Comparison of ENCODE assay signal across 20 cellular contexts in genomic region chr3:191382661-191383060, GRCh38. TPM values are rescaled to one million over a fixed set of nuclear protein-coding genes. Genes with fewer than 3 reads are reported as not detected.
DNase-seq lines count a peak whose midpoint lies in the region; ATAC-seq and TF ChIP-seq lines count a peak whose summit lies in the region.
"Had no signal": no experiment of that assay in that cellular context is flagged by ENCODE, and none has a peak within 500 bp of the region (broad histone marks: within the 10 kb centered on the region; RNA-seq: fewer than 3 reads in every experiment).

No MANE protein-coding gene starts in this region.

- H3K9ac ChIP-seq in HUES64 (ENCODE audit: low read depth, low read length) = no peak overlapping the region
- no peak overlapping the region for H3K9ac ChIP-seq in endodermal cell (ENCODE audit: extremely low read depth, low read length, poor library complexity, severe bottlenecking)
- H3K9ac ChIP-seq: parathyroid adenoma had no signal

- no peak for TF ChIP-seq CTCF in endodermal cell (conservative IDR thresholded peaks at IDR 0.05)

- WGBS in HUES64 = 61% methylated on average over 1 of the region's 1 CpG
- 75 to 92% methylated on average over 1 of the region's 1 CpG for WGBS in endodermal cell (ENCODE audit: insufficient coverage in 1 of 2, insufficient read length in 1 of 2), 2 experiments

- ATAC-seq in GM18511 (IDR thresholded peaks at IDR 0.05; ENCODE audit: unreplicated experiment) (peak; percentile 54), GM21825 (IDR thresholded peaks at IDR 0.05; ENCODE audit: unreplicated experiment) (peak; percentile 69)
- no peak for ATAC-seq in activated T-cell treated with anti-CD3 and anti-CD28 coated beads, Interleukin-2, amount 50 U/mL, for 4 hours
- ATAC-seq: activated naive CD8-positive, alpha-beta T cell treated with anti-CD3 and anti-CD28 coated beads, Interleukin-2, amount 50 U/mL, for 24 hours had no signal

- H3K4me1 ChIP-seq in HUES64 (ENCODE audit: insufficient read depth, low read length) (peaks cover 20% of the 10 kb centered on the region), endodermal cell (ENCODE audit: control insufficient read depth, insufficient read depth, low read length) (peaks cover 7% of the 10 kb centered on the region)
- H3K4me1 ChIP-seq: parathyroid adenoma had no signal

- H3K9me3 Mint-ChIP-seq in endodermal cell = no peaks in the 10 kb centered on the region
- H3K9me3 Mint-ChIP-seq in activated T-cell treated with anti-CD3 and anti-CD28 coated beads, Interleukin-2, amount 50 U/mL, for 24 hours = no peaks in the 10 kb centered on the region
- H3K9me3 Mint-ChIP-seq in activated T-cell treated with anti-CD3 and anti-CD28 coated beads, Interleukin-2, amount 50 U/mL, for 4 hours = no peaks in the 10 kb centered on the region
- H3K9me3 Mint-ChIP-seq: activated CD4-positive, alpha-beta T cell treated with anti-CD3 and anti-CD28 coated beads, Interleukin-2, amount 10 ng/mL, durations not matched to agents 7 days and 5 days; activated naive CD8-positive, alpha-beta T cell treated with anti-CD3 and anti-CD28 coated beads, Interleukin-2, amount 50 U/mL, for 24 hours; immature natural killer cell had no signal

- no peaks in the 10 kb centered on the region for H3K27me3 Mint-ChIP-seq in endodermal cell (ENCODE audit: insufficient read depth)
- no peaks in the 10 kb centered on the region for H3K27me3 Mint-ChIP-seq in activated T-cell treated with anti-CD3 and anti-CD28 coated beads, Interleukin-2, amount 50 U/mL, for 24 hours
- no peaks in the 10 kb centered on the region for H3K27me3 Mint-ChIP-seq in activated T-cell treated with anti-CD3 and anti-CD28 coated beads, Interleukin-2, amount 50 U/mL, for 4 hours (ENCODE audit: low read depth)
- H3K27me3 Mint-ChIP-seq: activated CD4-positive, alpha-beta T cell treated with anti-CD3 and anti-CD28 coated beads, Interleukin-2, amount 10 ng/mL, durations not matched to agents 7 days and 5 days; activated naive CD8-positive, alpha-beta T cell treated with anti-CD3 and anti-CD28 coated beads, Interleukin-2, amount 50 U/mL, for 24 hours had no signal

- no peak overlapping the region for H3K4me3 Mint-ChIP-seq in endodermal cell
- no peak overlapping the region for H3K4me3 Mint-ChIP-seq in activated T-cell treated with anti-CD3 and anti-CD28 coated beads, Interleukin-2, amount 50 U/mL, for 24 hours
- no peak overlapping the region for H3K4me3 Mint-ChIP-seq in activated T-cell treated with anti-CD3 and anti-CD28 coated beads, Interleukin-2, amount 50 U/mL, for 4 hours
- H3K4me3 Mint-ChIP-seq: activated CD4-positive, alpha-beta T cell treated with anti-CD3 and anti-CD28 coated beads, Interleukin-2, amount 10 ng/mL, durations not matched to agents 7 days and 5 days; activated naive CD8-positive, alpha-beta T cell treated with anti-CD3 and anti-CD28 coated beads, Interleukin-2, amount 50 U/mL, for 24 hours; immature natural killer cell had no signal

- H3K27ac Mint-ChIP-seq in endodermal cell = peak overlapping the region; percentile 71
- H3K27ac Mint-ChIP-seq in activated T-cell treated with anti-CD3 and anti-CD28 coated beads, Interleukin-2, amount 50 U/mL, for 24 hours = no peak overlapping the region
- H3K27ac Mint-ChIP-seq: activated CD4-positive, alpha-beta T cell treated with anti-CD3 and anti-CD28 coated beads, Interleukin-2, amount 10 ng/mL, durations not matched to agents 7 days and 5 days; activated naive CD8-positive, alpha-beta T cell treated with anti-CD3 and anti-CD28 coated beads, Interleukin-2, amount 50 U/mL, for 24 hours; immature natural killer cell had no signal

- H3K9me3 ChIP-seq in HUES64 (ENCODE audit: insufficient read depth, low read depth, low read length) = no peaks in the 10 kb centered on the region
- H3K9me3 ChIP-seq in endodermal cell (ENCODE audit: control insufficient read depth, low read length) = no peaks in the 10 kb centered on the region
- H3K9me3 ChIP-seq: gastroesophageal sphincter, suprapubic skin had no signal

- H3K4me3 ChIP-seq in HUES64 (ENCODE audit: low read length) = no peak overlapping the region
- no peak overlapping the region for H3K4me3 ChIP-seq in endodermal cell (ENCODE audit: low read length)
- H3K4me3 ChIP-seq: gastroesophageal sphincter, suprapubic skin had no signal

- DNase-seq in endodermal cell (no peak), SHP77 treated with DMSO at 0.1 percent for 48 hours (lab: John Stamatoyannopoulos, UW) (no peak), NCI-H774 (lab: John Stamatoyannopoulos, UW) (no peak)
- no peak for DNase-seq in activated T-cell treated with anti-CD3 and anti-CD28 coated beads, Interleukin-2, amount 50 U/mL, for 24 hours
- DNase-seq in activated T-cell treated with anti-CD3 and anti-CD28 coated beads, Interleukin-2, amount 50 U/mL, for 4 hours = no peak
- DNase-seq: activated CD4-positive, alpha-beta T cell treated with anti-CD3 and anti-CD28 coated beads, Interleukin-2, amount 10 ng/mL, durations not matched to agents 7 days and 5 days; activated naive CD8-positive, alpha-beta T cell treated with anti-CD3 and anti-CD28 coated beads, Interleukin-2, amount 50 U/mL, for 24 hours; activated T-cell treated with anti-CD3 and anti-CD28 coated beads, Interleukin-2, amount 50 U/mL, for 48 hours; caudate nucleus; GF-D8; immature natural killer cell; KG1; NCI-H1694; NCI-H526 had no signal

- H3K36me3 ChIP-seq in HUES64 (ENCODE audit: insufficient read depth, low read length) (peaks cover 41% of the 10 kb centered on the region), endodermal cell (ENCODE audit: control insufficient read depth, insufficient read depth, low read length) (peaks cover 59% of the 10 kb centered on the region)

- no peaks in the 10 kb centered on the region for H3K27me3 ChIP-seq in HUES64 (ENCODE audit: insufficient read depth, low read length)
- H3K27me3 ChIP-seq in endodermal cell (ENCODE audit: control insufficient read depth, insufficient read depth, low read length, poor library complexity, severe bottlenecking) = no peaks in the 10 kb centered on the region
- H3K27me3 ChIP-seq: gastroesophageal sphincter, suprapubic skin had no signal

- H3K4me1 Mint-ChIP-seq in endodermal cell = peaks cover 24% of the 10 kb centered on the region
- H3K4me1 Mint-ChIP-seq in activated T-cell treated with anti-CD3 and anti-CD28 coated beads, Interleukin-2, amount 50 U/mL, for 24 hours (ENCODE audit: low read depth) = peaks cover 7% of the 10 kb centered on the region
- H3K4me1 Mint-ChIP-seq in activated T-cell treated with anti-CD3 and anti-CD28 coated beads, Interleukin-2, amount 50 U/mL, for 4 hours (ENCODE audit: low read depth) = no peaks in the 10 kb centered on the region
- H3K4me1 Mint-ChIP-seq: activated naive CD8-positive, alpha-beta T cell treated with anti-CD3 and anti-CD28 coated beads, Interleukin-2, amount 50 U/mL, for 24 hours had no signal

- H3K36me3 Mint-ChIP-seq in endodermal cell (ENCODE audit: low read depth) = peaks cover 50% of the 10 kb centered on the region
- no peaks in the 10 kb centered on the region for H3K36me3 Mint-ChIP-seq in activated T-cell treated with anti-CD3 and anti-CD28 coated beads, Interleukin-2, amount 50 U/mL, for 24 hours (ENCODE audit: low read depth)
- peaks cover 1% of the 10 kb centered on the region for H3K36me3 Mint-ChIP-seq in activated T-cell treated with anti-CD3 and anti-CD28 coated beads, Interleukin-2, amount 50 U/mL, for 4 hours (ENCODE audit: insufficient read depth)

- H3K27ac ChIP-seq in HUES64 (ENCODE audit: low read depth, low read length) (peak overlapping the region; percentile 9; the same call in 1 of the 2 replicates), endodermal cell (ENCODE audit: low read depth, low read length) (no peak overlapping the region)
- H3K27ac ChIP-seq: gastroesophageal sphincter, parathyroid adenoma, suprapubic skin had no signal

RNA-seq across cellular contexts. Expression of gene UTS2B, which starts 52.3 kb away (rescaled TPM):
- not detected for polyA plus RNA-seq in HUES64 (2013, experiment 1 of 2)
- polyA plus RNA-seq in HUES64 (2013, experiment 2 of 2) = 0.25 TPM
- total RNA-seq in endodermal cell = under 1 TPM in 1 of 2 donors, not detected in 1; 0.90 TPM
- 0.36 TPM for polyA plus RNA-seq in endodermal cell (2013, experiment 1 of 2)
- not detected for polyA plus RNA-seq in endodermal cell (2013, experiment 2 of 2)
- not detected for total RNA-seq in activated T-cell treated with anti-CD3 and anti-CD28 coated beads, Interleukin-2, amount 50 U/mL, for 4 hours
- polyA plus RNA-seq: immature natural killer cell had no signal

RNA-seq across cellular contexts. Expression of gene CCDC50, which starts 53.5 kb away (rescaled TPM):
- polyA plus RNA-seq in HUES64 (2013, experiment 1 of 2) = 22.2 TPM
- polyA plus RNA-seq in HUES64 (2013, experiment 2 of 2) = 35.5 TPM
- 10 to 100 TPM; 41.8 to 48.6 TPM for total RNA-seq in endodermal cell
- polyA plus RNA-seq in endodermal cell (2013, experiment 1 of 2) = 62.5 TPM
- 65.1 TPM for polyA plus RNA-seq in endodermal cell (2013, experiment 2 of 2)
- 10 to 100 TPM in 1 of 3 donors, 1 to 10 TPM in 2; 3.9 to 16.2 (median 8.6) TPM for total RNA-seq in activated T-cell treated with anti-CD3 and anti-CD28 coated beads, Interleukin-2, amount 50 U/mL, for 4 hours

Comparison
In these comparisons a context has a peak if more than half of its experiments do, and no peak if none do; other contexts are left out.
1. ATAC-seq: peak in GM18511 (single experiment) and GM21825 (single experiment); none in activated T-cell treated with anti-CD3 and anti-CD28 coated beads, Interleukin-2, amount 50 U/mL, for 4 hours (0 of 2).